Comparison of ENCODE assay signal across 20 cellular contexts in genomic region chr3:108383306-108383705, GRCh38.
A peak's percentile ranks its signal among the peaks of the same experiment; 100 is the strongest.
DNase-seq lines count a peak whose midpoint lies in the region; ATAC-seq and TF ChIP-seq lines count a peak whose summit lies in the region.
"Had no signal": no experiment of that assay in that cellular context is flagged by ENCODE, and none has a peak within 500 bp of the region (broad histone marks: within the 10 kb centered on the region; RNA-seq: fewer than 3 reads in every experiment).

No MANE protein-coding gene starts in this region.

- no peaks in the 10 kb centered on the region for H3K27me3 ChIP-seq in neural progenitor cell
- H3K27me3 ChIP-seq in esophagus squamous epithelium = no peaks in the 10 kb centered on the region
- H3K27me3 ChIP-seq: BLaER1 had no signal

- H3K27me3 Mint-ChIP-seq in neural progenitor cell (ENCODE audit: insufficient read depth, low read depth) = peaks cover 2% of the 10 kb centered on the region
- H3K27me3 Mint-ChIP-seq: CD4-positive, alpha-beta memory T cell; IgD-negative memory B cell had no signal

- no peaks in the 10 kb centered on the region for H3F3A ChIP-seq in neural progenitor cell (ENCODE audit: low read depth)

- H3K4me1 ChIP-seq in neural progenitor cell (peaks cover 13% of the 10 kb centered on the region), esophagus squamous epithelium (no peaks in the 10 kb centered on the region)
- H3K4me1 ChIP-seq: HAP-1 had no signal

- no peaks in the 10 kb centered on the region for H3K36me3 Mint-ChIP-seq in neural progenitor cell
- H3K36me3 Mint-ChIP-seq: CD14-positive monocyte; CD4-positive, alpha-beta memory T cell had no signal

- H3K36me3 ChIP-seq in neural progenitor cell = no peaks in the 10 kb centered on the region
- no peaks in the 10 kb centered on the region for H3K36me3 ChIP-seq in esophagus squamous epithelium
- H3K36me3 ChIP-seq: BLaER1, HAP-1 had no signal

- H3K27ac ChIP-seq in VCaP (peak overlapping the region; percentile 83), neural progenitor cell (no peak overlapping the region), esophagus squamous epithelium (no peak overlapping the region)
- H3K27ac ChIP-seq: BLaER1, GM23248, HL-60 had no signal

- TF ChIP-seq CTCF in VCaP (conservative IDR thresholded peaks at IDR 0.05) (no peak), neural progenitor cell (IDR thresholded peaks at IDR 0.05) (no peak), esophagus squamous epithelium (IDR thresholded peaks at IDR 0.05) (no peak)

- no peak for TF ChIP-seq POLR2A in esophagus squamous epithelium (IDR thresholded peaks at IDR 0.05)

- no peak overlapping the region for H3K4me2 ChIP-seq in neural progenitor cell
- H3K4me2 ChIP-seq: BLaER1 had no signal

- no peak overlapping the region for H3K4me3 Mint-ChIP-seq in neural progenitor cell
- H3K4me3 Mint-ChIP-seq: CD14-positive monocyte; CD4-positive, alpha-beta memory T cell; IgD-negative memory B cell had no signal

- DNase-seq in DMS53 (lab: John Stamatoyannopoulos, UW) (peak; percentile 2), DMS53 treated with DMSO at 0.1 percent for 48 hours (lab: John Stamatoyannopoulos, UW; ENCODE audit: unreplicated experiment) (no peak), neural progenitor cell (ENCODE audit: low spot score) (no peak), esophagus squamous epithelium (lab: John Stamatoyannopoulos, UW) (no peak)
- DNase-seq: 8988T; CD4-positive, alpha-beta memory T cell; DMS153; DND-41; EL; GM23248 had no signal

- no peak for ATAC-seq in HG02840 (IDR thresholded peaks at IDR 0.05; ENCODE audit: low FRiP score, unreplicated experiment)
- ATAC-seq in GM21390 (IDR thresholded peaks at IDR 0.05; ENCODE audit: unreplicated experiment) = no peak
- no peak for ATAC-seq in GM21526 (IDR thresholded peaks at IDR 0.05; ENCODE audit: low FRiP score, unreplicated experiment)
- ATAC-seq: GM12878 had no signal

- no peaks in the 10 kb centered on the region for H3K79me2 ChIP-seq in neural progenitor cell (ENCODE audit: low read depth)

- peaks cover 13% of the 10 kb centered on the region for H3K4me1 Mint-ChIP-seq in neural progenitor cell

- no peaks in the 10 kb centered on the region for H3K9me3 ChIP-seq in neural progenitor cell (ENCODE audit: low read depth)
- H3K9me3 ChIP-seq in esophagus squamous epithelium = no peaks in the 10 kb centered on the region
- H3K9me3 ChIP-seq: BLaER1, HAP-1 had no signal

- no peak overlapping the region for H3K27ac Mint-ChIP-seq in neural progenitor cell
- H3K27ac Mint-ChIP-seq: CD14-positive monocyte; CD4-positive, alpha-beta memory T cell; IgD-negative memory B cell had no signal

- H2AFZ ChIP-seq in neural progenitor cell (replicated peaks) = peak overlapping the region; percentile 70
- H2AFZ ChIP-seq: GM23248 had no signal

- H3K9me3 Mint-ChIP-seq in neural progenitor cell = no peaks in the 10 kb centered on the region
- H3K9me3 Mint-ChIP-seq: CD4-positive, alpha-beta memory T cell had no signal

- intact Hi-C loops in esophagus squamous epithelium (cut with DNase I) = no loop called here

- H3K4me3 ChIP-seq in neural progenitor cell (no peak overlapping the region), esophagus squamous epithelium (no peak overlapping the region)
- H3K4me3 ChIP-seq: BLaER1, GM12878, GM23248, HAP-1 had no signal

- no peaks in the 10 kb centered on the region for H4K20me1 ChIP-seq in neural progenitor cell (ENCODE audit: low read depth)
- H4K20me1 ChIP-seq: BLaER1 had no signal

- H3K9ac ChIP-seq in neural progenitor cell = no peak overlapping the region
- H3K9ac ChIP-seq: BLaER1, GM23248 had no signal
